ENCODE assay signal across 15 cellular contexts in the genomic region with DNA sequence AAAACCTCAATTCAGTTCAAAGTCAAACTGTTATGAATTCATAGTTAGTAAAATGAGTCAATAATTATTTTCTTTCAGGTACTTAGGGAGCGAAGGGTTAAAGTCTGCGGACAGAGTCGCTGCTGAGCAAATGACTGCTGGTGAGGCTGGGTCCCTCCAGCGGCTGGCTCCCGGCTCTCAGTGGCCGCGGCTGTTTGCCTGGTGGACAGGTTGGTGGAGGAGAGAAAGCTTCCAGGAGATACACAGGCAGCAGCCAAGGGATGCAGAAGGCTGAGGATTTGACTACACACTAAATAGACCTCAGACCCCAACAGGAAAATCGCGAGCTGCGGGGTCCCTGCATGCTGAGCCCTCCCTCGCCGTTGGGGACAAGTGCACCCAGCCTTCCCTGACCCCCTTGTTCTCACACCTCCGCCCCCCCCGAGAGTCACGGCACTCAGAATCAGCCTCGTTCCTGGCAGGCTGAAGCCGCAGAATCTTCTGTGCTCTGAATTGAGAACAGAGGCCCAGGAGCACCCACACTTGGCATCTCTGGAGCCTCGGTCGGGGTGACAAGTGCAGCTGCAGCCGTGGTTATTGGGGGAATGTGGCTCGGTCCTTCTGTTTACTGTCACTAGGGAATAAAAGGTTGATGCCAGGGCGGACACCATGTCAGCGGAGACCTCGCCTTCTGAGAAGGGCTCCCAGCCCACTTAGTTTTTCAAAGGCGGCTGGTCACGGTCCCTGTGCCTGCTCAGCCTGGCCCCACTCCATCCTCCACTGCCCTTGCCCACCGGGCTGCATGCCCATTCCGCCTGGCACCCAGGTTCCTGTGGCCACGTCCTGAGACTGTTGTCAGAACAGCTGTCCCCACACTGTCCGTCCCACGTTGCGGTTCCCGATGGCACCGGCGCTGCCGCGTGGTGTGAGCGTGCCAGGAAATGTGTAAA.
DNase-seq lines count a peak whose midpoint lies in the region; ATAC-seq and TF ChIP-seq lines count a peak whose summit lies in the region.
"Had no signal": no experiment of that assay in that cellular context is flagged by ENCODE, and none has a peak within 500 bp of the region (broad histone marks: within the 10 kb centered on the region; RNA-seq: fewer than 3 reads in every experiment).

No MANE protein-coding gene starts in this region.

- CTCF ChIA-PET in WTC11 (lab: Charles Lee): no interaction called here

- in situ Hi-C loops in G401 (cut with HindIII; ENCODE audit: low sequenced_read_pairs): no loop called here

- no peak for ATAC-seq in WTC11
- ATAC-seq in GM21737 (IDR thresholded peaks at IDR 0.05; ENCODE audit: unreplicated experiment): no peak
- ATAC-seq: left colon; stimulated activated effector memory CD8-positive, alpha-beta T cell treated with anti-CD3 and anti-CD28 coated beads, Interleukin-12 subunit alpha, Interleukin-12 subunit beta, amount 100 ng/mL, for 72 hours; T-helper 17 cell had no signal

- POLR2A ChIA-PET in WTC11 (lab: Charles Lee): no interaction called here

- DNase-seq in DMS 273 (lab: John Stamatoyannopoulos, UW; ENCODE audit: unreplicated experiment) (peak; percentile 17), DMS 273 treated with DMSO at 0.1 percent for 48 hours (lab: John Stamatoyannopoulos, UW) (no peak), G401 (ENCODE audit: low spot score) (peak; percentile 41), WTC11 (ENCODE audit: low spot score) (no peak), nephron progenitor cell (peak; percentile 50), NOMO-1 treated with dmso at 0.1 percent for 144 hours (lab: John Stamatoyannopoulos, UW; ENCODE audit: unreplicated experiment) (no peak)
- DNase-seq in activated CD4-positive, CD25-positive, alpha-beta regulatory T cell treated with anti-CD3 and anti-CD28 coated beads, Interleukin-2, amount 50 U/mL, for 72 hours: no peak
- DNase-seq: activated B cell treated with CpG ODN at 0.5 μM for 24 hours; left colon; MV-4-11; NK-92 treated with Interleukin-12 subunit alpha and Interleukin-12 subunit beta, amount 100 ng/mL, for 24 hours; SHP77; T-helper 17 cell had no signal

- peak overlapping the region; percentile 14; the same call in 1 of the 2 replicates for H3K27ac Mint-ChIP-seq in WTC11
- no peak overlapping the region for H3K27ac Mint-ChIP-seq in nephron progenitor cell
- H3K27ac Mint-ChIP-seq: activated B cell treated with CpG ODN at 0.5 μM for 24 hours; stimulated activated effector memory CD8-positive, alpha-beta T cell treated with anti-CD3 and anti-CD28 coated beads, Interleukin-12 subunit alpha, Interleukin-12 subunit beta, amount 100 ng/mL, for 72 hours; T-helper 17 cell had no signal

- no peaks in the 10 kb centered on the region for H3K9me3 Mint-ChIP-seq in WTC11
- H3K9me3 Mint-ChIP-seq in nephron progenitor cell: peaks cover 29% of the 10 kb centered on the region
- H3K9me3 Mint-ChIP-seq: activated B cell treated with CpG ODN at 0.5 μM for 24 hours; stimulated activated effector memory CD8-positive, alpha-beta T cell treated with anti-CD3 and anti-CD28 coated beads, Interleukin-12 subunit alpha, Interleukin-12 subunit beta, amount 100 ng/mL, for 72 hours had no signal

- H3K4me1 Mint-ChIP-seq in WTC11 (no peaks in the 10 kb centered on the region), nephron progenitor cell (peaks cover 47% of the 10 kb centered on the region)
- H3K4me1 Mint-ChIP-seq: activated B cell treated with CpG ODN at 0.5 μM for 24 hours; stimulated activated effector memory CD8-positive, alpha-beta T cell treated with anti-CD3 and anti-CD28 coated beads, Interleukin-12 subunit alpha, Interleukin-12 subunit beta, amount 100 ng/mL, for 72 hours had no signal

- TF ChIP-seq CTCF in WTC11 (IDR thresholded peaks at IDR 0.05) (no peak), nephron progenitor cell (IDR thresholded peaks at IDR 0.05) (no peak)

- H3K4me3 Mint-ChIP-seq in WTC11: no peak overlapping the region
- peak overlapping the region; percentile 40 for H3K4me3 Mint-ChIP-seq in nephron progenitor cell
- H3K4me3 Mint-ChIP-seq: activated B cell treated with CpG ODN at 0.5 μM for 24 hours; stimulated activated effector memory CD8-positive, alpha-beta T cell treated with anti-CD3 and anti-CD28 coated beads, Interleukin-12 subunit alpha, Interleukin-12 subunit beta, amount 100 ng/mL, for 72 hours; T-helper 17 cell had no signal

- H3K36me3 Mint-ChIP-seq in WTC11: no peaks in the 10 kb centered on the region
- peaks cover 10% of the 10 kb centered on the region for H3K36me3 Mint-ChIP-seq in nephron progenitor cell (ENCODE audit: low read depth)
- H3K36me3 Mint-ChIP-seq: stimulated activated effector memory CD8-positive, alpha-beta T cell treated with anti-CD3 and anti-CD28 coated beads, Interleukin-12 subunit alpha, Interleukin-12 subunit beta, amount 100 ng/mL, for 72 hours had no signal

- no peaks in the 10 kb centered on the region for H3K27me3 Mint-ChIP-seq in WTC11 (ENCODE audit: low read depth)
- peaks cover 10% of the 10 kb centered on the region for H3K27me3 Mint-ChIP-seq in nephron progenitor cell (ENCODE audit: low read depth, poor library complexity)
- H3K27me3 Mint-ChIP-seq: activated B cell treated with CpG ODN at 0.5 μM for 24 hours had no signal

TF ChIP-seq in WTC11, 78 proteins besides CTCF, POLR2A, EP300 and RAD21:
- TF ChIP-seq CREM (CRISPR knock-in tag; IDR thresholded peaks at IDR 0.05) (no peak), NFYB (CRISPR knock-in tag; conservative IDR thresholded peaks at IDR 0.05; ENCODE audit: low read depth) (no peak), ETV6 (CRISPR knock-in tag; IDR thresholded peaks at IDR 0.05) (no peak), NR2C2 (CRISPR knock-in tag; IDR thresholded peaks at IDR 0.05) (no peak), KAT7 (CRISPR knock-in tag; IDR thresholded peaks at IDR 0.05; ENCODE audit: borderline replicate concordance) (no peak)
- TF ChIP-seq, protein P1, sequence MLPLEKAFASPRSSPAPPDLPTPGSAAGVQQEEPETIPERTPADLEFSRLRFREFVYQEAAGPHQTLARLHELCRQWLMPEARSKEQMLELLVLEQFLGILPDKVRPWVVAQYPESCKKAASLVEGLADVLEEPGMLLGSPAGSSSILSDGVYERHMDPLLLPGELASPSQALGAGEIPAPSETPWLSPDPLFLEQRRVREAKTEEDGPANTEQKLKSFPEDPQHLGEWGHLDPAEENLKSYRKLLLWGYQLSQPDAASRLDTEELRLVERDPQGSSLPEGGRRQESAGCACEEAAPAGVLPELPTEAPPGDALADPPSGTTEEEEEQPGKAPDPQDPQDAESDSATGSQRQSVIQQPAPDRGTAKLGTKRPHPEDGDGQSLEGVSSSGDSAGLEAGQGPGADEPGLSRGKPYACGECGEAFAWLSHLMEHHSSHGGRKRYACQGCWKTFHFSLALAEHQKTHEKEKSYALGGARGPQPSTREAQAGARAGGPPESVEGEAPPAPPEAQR (CRISPR knock-in tag; IDR thresholded peaks at IDR 0.05): no peak
- TF ChIP-seq, protein P2, sequence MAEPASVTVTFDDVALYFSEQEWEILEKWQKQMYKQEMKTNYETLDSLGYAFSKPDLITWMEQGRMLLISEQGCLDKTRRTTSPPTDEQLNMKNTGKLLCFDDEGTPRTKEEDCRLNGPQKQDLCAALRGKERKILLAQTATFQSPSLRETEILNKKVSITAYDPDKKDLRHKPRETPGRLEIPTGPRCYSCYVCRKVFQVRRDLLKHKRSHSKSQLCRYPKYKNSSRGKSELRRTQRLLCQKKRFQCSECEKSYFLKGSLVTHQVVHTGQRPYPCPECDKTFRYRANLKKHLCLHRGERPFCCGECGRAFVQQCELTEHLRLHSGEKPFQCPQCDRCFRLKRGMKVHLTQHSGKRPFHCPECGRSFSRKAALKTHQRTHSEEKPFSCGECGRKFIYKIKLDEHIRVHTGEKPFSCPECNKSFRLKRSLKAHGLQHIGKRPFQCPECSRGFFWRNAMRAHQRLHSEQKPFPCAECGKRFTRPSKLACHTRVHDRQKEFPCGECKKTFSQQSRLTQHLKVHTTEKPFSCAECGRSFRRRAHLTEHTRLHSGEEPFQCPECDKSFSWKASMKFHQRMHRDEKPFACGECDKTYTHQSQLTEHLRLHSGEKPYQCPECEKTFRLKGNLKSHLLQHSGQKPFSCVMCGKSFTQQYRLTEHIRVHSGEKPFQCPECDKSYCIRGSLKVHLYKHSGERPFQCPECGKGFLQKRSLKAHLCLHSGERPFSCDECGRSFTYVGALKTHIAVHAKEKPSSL (CRISPR knock-in tag; conservative IDR thresholded peaks at IDR 0.05): no peak
- TF ChIP-seq, protein P3, sequence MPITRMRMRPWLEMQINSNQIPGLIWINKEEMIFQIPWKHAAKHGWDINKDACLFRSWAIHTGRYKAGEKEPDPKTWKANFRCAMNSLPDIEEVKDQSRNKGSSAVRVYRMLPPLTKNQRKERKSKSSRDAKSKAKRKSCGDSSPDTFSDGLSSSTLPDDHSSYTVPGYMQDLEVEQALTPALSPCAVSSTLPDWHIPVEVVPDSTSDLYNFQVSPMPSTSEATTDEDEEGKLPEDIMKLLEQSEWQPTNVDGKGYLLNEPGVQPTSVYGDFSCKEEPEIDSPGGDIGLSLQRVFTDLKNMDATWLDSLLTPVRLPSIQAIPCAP (CRISPR knock-in tag; IDR thresholded peaks at IDR 0.05): no peak
- TF ChIP-seq, protein P4, sequence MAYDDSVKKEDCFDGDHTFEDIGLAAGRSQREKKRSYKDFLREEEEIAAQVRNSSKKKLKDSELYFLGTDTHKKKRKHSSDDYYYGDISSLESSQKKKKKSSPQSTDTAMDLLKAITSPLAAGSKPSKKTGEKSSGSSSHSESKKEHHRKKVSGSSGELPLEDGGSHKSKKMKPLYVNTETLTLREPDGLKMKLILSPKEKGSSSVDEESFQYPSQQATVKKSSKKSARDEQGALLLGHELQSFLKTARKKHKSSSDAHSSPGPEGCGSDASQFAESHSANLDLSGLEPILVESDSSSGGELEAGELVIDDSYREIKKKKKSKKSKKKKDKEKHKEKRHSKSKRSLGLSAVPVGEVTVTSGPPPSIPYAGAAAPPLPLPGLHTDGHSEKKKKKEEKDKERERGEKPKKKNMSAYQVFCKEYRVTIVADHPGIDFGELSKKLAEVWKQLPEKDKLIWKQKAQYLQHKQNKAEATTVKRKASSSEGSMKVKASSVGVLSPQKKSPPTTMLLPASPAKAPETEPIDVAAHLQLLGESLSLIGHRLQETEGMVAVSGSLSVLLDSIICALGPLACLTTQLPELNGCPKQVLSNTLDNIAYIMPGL (CRISPR knock-in tag; IDR thresholded peaks at IDR 0.05): no peak

Comparison
In these comparisons a context has a peak if more than half of its experiments do, and no peak if none do; other contexts are left out.
1. DNase-seq: peak in DMS 273 (single experiment), G401 (single experiment) and nephron progenitor cell (single experiment); none in DMS 273 treated with DMSO at 0.1 percent for 48 hours (single experiment), WTC11 (single experiment), NOMO-1 treated with dmso at 0.1 percent for 144 hours (single experiment) and activated CD4-positive, CD25-positive, alpha-beta regulatory T cell treated with anti-CD3 and anti-CD28 coated beads, Interleukin-2, amount 50 U/mL, for 72 hours (single experiment).